In the genomic region with DNA sequence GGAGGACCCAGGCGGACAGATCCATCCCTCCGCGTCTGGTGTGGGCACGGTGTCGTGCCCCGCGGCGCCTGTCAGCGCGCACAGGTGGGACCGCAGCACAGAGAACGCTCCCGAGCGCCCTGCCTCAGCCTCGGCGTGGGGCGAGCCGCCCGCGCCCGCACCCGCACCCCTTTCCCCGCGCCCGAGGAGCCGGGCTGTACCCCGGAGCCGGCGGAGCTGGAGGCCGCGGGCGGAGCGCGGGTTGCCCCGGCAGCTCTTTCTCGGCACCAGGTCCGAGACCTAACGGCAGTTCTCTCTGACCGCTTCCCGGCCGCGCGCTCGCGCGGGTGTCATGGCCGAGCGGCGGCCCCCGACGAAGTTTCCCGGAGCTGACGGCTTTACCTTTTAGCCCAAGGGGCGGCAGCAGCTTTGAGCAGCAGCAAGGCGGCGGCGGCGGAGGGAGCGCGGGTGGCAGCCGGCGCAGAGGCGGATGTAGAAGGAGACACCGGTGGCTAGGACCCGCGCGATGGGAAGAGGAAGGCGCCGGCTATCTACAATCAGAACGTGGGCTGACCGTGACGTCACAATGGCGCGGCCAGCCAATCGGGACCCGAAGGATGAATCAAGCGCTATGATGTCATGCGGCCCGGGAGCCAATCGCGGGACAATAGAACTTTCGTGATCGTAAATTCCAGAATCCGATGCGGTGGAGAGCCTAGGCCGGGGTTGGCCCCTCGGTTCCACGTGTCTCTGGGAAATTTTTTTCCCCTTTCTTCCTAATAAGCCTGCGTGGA, we compare ENCODE assay signal across 8 cellular contexts. TPM values are rescaled to one million over a fixed set of nuclear protein-coding genes. Genes with fewer than 3 reads are reported as not detected.
DNase-seq lines count a peak whose midpoint lies in the region; ATAC-seq, FAIRE-seq and TF ChIP-seq lines count a peak whose summit lies in the region.

ELOVL5 (minus strand) TSS at position 515 of the 773 bp plus-strand sequence. CDS start 53,251 bp downstream, outside the sequence.

- intact Hi-C loops in left ventricle myocardium inferior (cut with micrococcal nuclease) (loop anchor here (5.0 to 10.0 kb wide), 2 partner anchors 46 to 136 kb away; no protein-coding TSS in a partner anchor), uterus (cut with DNase I; ENCODE audit: low total_unique reads) (no loop called here)

- peaks cover 44% of the 10 kb centered on the region for H3K4me1 Mint-ChIP-seq in T-helper 1 cell treated with Interleukin-12 subunit alpha and Interleukin-12 subunit beta and Interleukin-4 antibody, amounts not matched to agents 30 μg/mL and 1 μg/mL, for 36 hours (ENCODE audit: low read depth)

- peaks cover 39% of the 10 kb centered on the region for H3K4me1 ChIP-seq in left ventricle myocardium inferior
- H3K4me1 ChIP-seq in uterus: no peaks in the 10 kb centered on the region

- ATAC-seq in HG02852 (IDR thresholded peaks at IDR 0.05; ENCODE audit: unreplicated experiment): peak; percentile 75

- TF ChIP-seq POLR2A in GM12891 (IDR thresholded peaks at IDR 0.05; ENCODE audit: low read depth, low read length): peak; percentile 49; the same call in 1 of the 2 replicates
- peak; percentile 84 to 96 for TF ChIP-seq POLR2A in uterus (IDR thresholded peaks at IDR 0.05)

- peak within 1 kb of the TSS; percentile 96 for H3K27ac Mint-ChIP-seq in T-helper 1 cell treated with Interleukin-12 subunit alpha and Interleukin-12 subunit beta and Interleukin-4 antibody, amounts not matched to agents 30 μg/mL and 1 μg/mL, for 36 hours

- H3K27me3 Mint-ChIP-seq in T-helper 1 cell treated with Interleukin-12 subunit alpha and Interleukin-12 subunit beta and Interleukin-4 antibody, amounts not matched to agents 30 μg/mL and 1 μg/mL, for 36 hours (ENCODE audit: low read depth): peaks cover 23% of the 10 kb centered on the region

- no peaks in the 10 kb centered on the region for H3K27me3 ChIP-seq in left ventricle myocardium inferior (ENCODE audit: low read depth)
- no peaks in the 10 kb centered on the region for H3K27me3 ChIP-seq in uterus

- peak within 1 kb of the TSS; percentile 95 for H3K4me3 Mint-ChIP-seq in T-helper 1 cell treated with Interleukin-12 subunit alpha and Interleukin-12 subunit beta and Interleukin-4 antibody, amounts not matched to agents 30 μg/mL and 1 μg/mL, for 36 hours

- peak; percentile 79 for FAIRE-seq in GM12891 (lab: Jason Lieb, UNC)

- peaks cover 17% of the 10 kb centered on the region for H3K36me3 Mint-ChIP-seq in T-helper 1 cell treated with Interleukin-12 subunit alpha and Interleukin-12 subunit beta and Interleukin-4 antibody, amounts not matched to agents 30 μg/mL and 1 μg/mL, for 36 hours (ENCODE audit: low read depth)

- H3K9me3 Mint-ChIP-seq in T-helper 1 cell treated with Interleukin-12 subunit alpha and Interleukin-12 subunit beta and Interleukin-4 antibody, amounts not matched to agents 30 μg/mL and 1 μg/mL, for 36 hours: no peaks in the 10 kb centered on the region

- peak; percentile 42 for TF ChIP-seq CTCF in left ventricle myocardium inferior (IDR thresholded peaks at IDR 0.05; ENCODE audit: borderline replicate concordance)
- TF ChIP-seq CTCF in uterus (IDR thresholded peaks at IDR 0.05): peak in 1 of 4 experiments; percentile 16

- DNase-seq in GM12891 (ENCODE audit: insufficient read length, low spot score) (peak; percentile 63), NCI-H146 treated with DMSO at 0.1 percent for 48 hours (lab: John Stamatoyannopoulos, UW; ENCODE audit: unreplicated experiment) (peak; percentile 89), amniotic stem cell (lab: John Stamatoyannopoulos, UW) (peak; percentile 99), left ventricle myocardium inferior (peak; percentile 98), pulmonary artery endothelial cell (ENCODE audit: low read depth, low spot score) (peak; percentile 97), uterus (peak; percentile 96 to 98)

- H3K27ac ChIP-seq in left ventricle myocardium inferior (replicated peaks) (peak within 1 kb of the TSS; percentile 98), uterus (peak within 1 kb of the TSS; percentile 94 to 95)

- H3K36me3 ChIP-seq in left ventricle myocardium inferior: peaks cover 4% of the 10 kb centered on the region
- no peaks in the 10 kb centered on the region for H3K36me3 ChIP-seq in uterus

- H3K9me3 ChIP-seq in left ventricle myocardium inferior (replicated peaks): no peaks in the 10 kb centered on the region
- H3K9me3 ChIP-seq in uterus: no peaks in the 10 kb centered on the region

- peak within 1 kb of the TSS; percentile 99 for H3K4me3 ChIP-seq in left ventricle myocardium inferior
- peak within 1 kb of the TSS; percentile 79 to 90 for H3K4me3 ChIP-seq in uterus

TF ChIP-seq in GM12891, 5 proteins besides CTCF, POLR2A, EP300 and RAD21:
- TF ChIP-seq POU2F2 (IDR thresholded peaks at IDR 0.05; ENCODE audit: low read depth, low read length) (no peak; the same call in 1 of the 2 replicates), POLR2AphosphoS5 (IDR thresholded peaks at IDR 0.05; ENCODE audit: low read depth, low read length) (peak; percentile 40; the same call in 1 of the 2 replicates), SPI1 (IDR thresholded peaks at IDR 0.05; ENCODE audit: low read depth, low read length) (peak; percentile 21; the same call in 1 of the 2 replicates), PAX5 (IDR thresholded peaks at IDR 0.05; ENCODE audit: insufficient read depth, low read length, severe bottlenecking) (no peak), TAF1 (IDR thresholded peaks at IDR 0.05; ENCODE audit: low read depth, low read length) (peak; percentile 31; the same call in 1 of the 2 replicates)
TF ChIP-seq in GM12891: peak in this region for 3.

RNA-seq across cellular contexts. Expression of gene ELOVL5, which starts in this region (rescaled TPM):
- polyA plus RNA-seq in GM12891 (2012; ENCODE audit: low read depth, missing spikeins): 65.0 TPM
- total RNA-seq in left ventricle myocardium inferior (19.0 TPM), pulmonary artery endothelial cell (84.2 and 93.4 TPM in 2 replicates), uterus (10 to 100 TPM; 26.4 to 80.7 (median 48.4) TPM)

Comparison
In these comparisons a context has a peak if more than half of its experiments do, and no peak if none do; other contexts are left out.
1. Peak in every context shown above with its lines: DNase-seq, ATAC-seq, H3K4me3 ChIP-seq and H3K27ac ChIP-seq.